ENCODE assay signal across 9 cellular contexts in the genomic region with DNA sequence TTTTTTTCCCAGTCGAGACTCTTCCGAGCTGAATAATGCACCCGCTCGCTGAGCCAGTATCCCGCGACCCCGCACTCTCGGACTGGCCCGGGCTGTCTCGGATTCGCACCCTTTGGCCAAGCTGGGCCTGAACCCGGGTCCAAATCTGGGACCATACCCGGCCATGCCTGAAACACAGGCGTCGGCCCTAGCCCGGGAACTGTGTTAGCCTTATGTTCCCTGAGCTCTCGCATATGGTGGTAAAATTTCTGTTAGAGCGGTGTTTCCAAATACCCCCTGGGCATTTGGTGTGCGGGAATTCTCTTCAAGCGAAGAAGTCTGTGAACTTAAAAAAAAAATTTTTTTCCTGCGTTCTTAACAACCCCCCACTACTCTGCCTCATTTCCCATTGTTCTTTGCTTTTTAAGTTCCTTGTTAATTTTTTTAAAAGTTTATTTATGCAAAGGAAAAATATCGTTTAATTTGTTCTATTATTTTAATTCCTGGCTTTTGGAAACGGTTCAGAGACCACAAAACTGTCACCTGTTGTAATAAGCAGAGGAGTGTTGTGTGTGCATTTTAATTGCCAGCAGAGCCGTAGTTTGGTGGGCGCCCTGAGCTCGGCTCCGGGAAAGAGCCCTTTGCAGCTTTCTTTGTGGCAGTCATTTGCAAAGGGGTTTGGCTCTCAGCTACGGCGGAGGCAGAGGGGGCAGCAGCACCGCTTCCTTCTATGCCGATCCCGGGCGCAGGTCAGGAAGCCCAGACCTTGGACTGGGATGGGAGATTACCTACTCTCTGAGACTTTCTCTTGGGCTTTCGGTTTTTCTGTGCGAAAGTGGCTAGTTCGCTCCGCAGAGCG.
A peak's percentile ranks its signal among the peaks of the same experiment; 100 is the strongest.
DNase-seq lines count a peak whose midpoint lies in the region; ATAC-seq lines count a peak whose summit lies in the region.
"Had no signal": no experiment of that assay in that cellular context is flagged by ENCODE, and none has a peak within 500 bp of the region (broad histone marks: within the 10 kb centered on the region; RNA-seq: fewer than 3 reads in every experiment).

No MANE protein-coding gene starts in this region.

- ATAC-seq in GM19328 (IDR thresholded peaks at IDR 0.05; ENCODE audit: unreplicated experiment) (no peak), HG03159 (IDR thresholded peaks at IDR 0.05; ENCODE audit: unreplicated experiment) (no peak), GM21529 (IDR thresholded peaks at IDR 0.05; ENCODE audit: unreplicated experiment) (no peak)

- H3K27ac ChIP-seq in iPS-20b (ENCODE audit: low read length) (no peak overlapping the region), subcutaneous abdominal adipose tissue (ENCODE audit: low read depth, low read length) (no peak overlapping the region)
- H3K27ac ChIP-seq: VCaP had no signal

- H3K36me3 ChIP-seq in iPS-20b (ENCODE audit: insufficient read depth, low read depth, low read length) (peaks cover 12% of the 10 kb centered on the region; the same call in 1 of the 2 replicates), subcutaneous abdominal adipose tissue (ENCODE audit: control insufficient read depth in 5 of 5, insufficient read depth in 5 of 5, low read length in 5 of 5) (no peaks in the 10 kb centered on the region)

- peak overlapping the region; percentile 46; the same call in 1 of the 2 replicates for H3K9ac ChIP-seq in iPS-20b (ENCODE audit: low read depth, low read length)
- H3K9ac ChIP-seq in subcutaneous abdominal adipose tissue (ENCODE audit: low read length in 5 of 5) = peak overlapping the region in 1 of 5 donors; percentile 21

- DNase-seq in activated naive CD4-positive, alpha-beta T cell treated with Interleukin-2 at 50 U/mL for 16 hours = peak; percentile 15
- DNase-seq in activated naive CD4-positive, alpha-beta T cell (lab: John Stamatoyannopoulos, UW) = no peak
- DNase-seq in activated T-cell treated with anti-CD3 and anti-CD28 coated beads, Interleukin-2, amount 50 U/mL, for 24 hours = peak; percentile 50

- H3K4me3 ChIP-seq in iPS-20b (ENCODE audit: low read length) (peak overlapping the region; percentile 74), subcutaneous abdominal adipose tissue (ENCODE audit: low read depth in 1 of 5, low read length in 5 of 5) (peak overlapping the region in 4 of 5 donors; percentile 47 to 73 (median 55))

- no peaks in the 10 kb centered on the region for H3K9me3 Mint-ChIP-seq in activated T-cell treated with anti-CD3 and anti-CD28 coated beads, Interleukin-2, amount 50 U/mL, for 24 hours

- peaks cover 35% of the 10 kb centered on the region for H3K4me1 Mint-ChIP-seq in activated T-cell treated with anti-CD3 and anti-CD28 coated beads, Interleukin-2, amount 50 U/mL, for 24 hours (ENCODE audit: low read depth)

- peak overlapping the region; percentile 44 for H3K27ac Mint-ChIP-seq in activated T-cell treated with anti-CD3 and anti-CD28 coated beads, Interleukin-2, amount 50 U/mL, for 24 hours

- H3K4me3 Mint-ChIP-seq in activated T-cell treated with anti-CD3 and anti-CD28 coated beads, Interleukin-2, amount 50 U/mL, for 24 hours = peak overlapping the region; percentile 56

- H3K36me3 Mint-ChIP-seq in activated T-cell treated with anti-CD3 and anti-CD28 coated beads, Interleukin-2, amount 50 U/mL, for 24 hours (ENCODE audit: low read depth) = no peaks in the 10 kb centered on the region

- H3K27me3 Mint-ChIP-seq in activated T-cell treated with anti-CD3 and anti-CD28 coated beads, Interleukin-2, amount 50 U/mL, for 24 hours = peaks cover 32% of the 10 kb centered on the region

- no peaks in the 10 kb centered on the region for H3K9me3 ChIP-seq in iPS-20b (ENCODE audit: insufficient read depth, low read depth, low read length)
- H3K9me3 ChIP-seq in subcutaneous abdominal adipose tissue (ENCODE audit: control insufficient read depth in 5 of 5, low read length in 5 of 5) = no peaks in the 10 kb centered on the region

- H3K4me1 ChIP-seq in iPS-20b (ENCODE audit: insufficient read depth, low read length) (peaks cover 11% of the 10 kb centered on the region; the same call in 1 of the 2 replicates), subcutaneous abdominal adipose tissue (ENCODE audit: control insufficient read depth in 5 of 5, insufficient read depth in 5 of 5, low read length in 5 of 5) (peaks cover 2 to 45% (median 41%) of the 10 kb centered on the region in 5 donors)

- H3K27me3 ChIP-seq in iPS-20b (ENCODE audit: insufficient read depth, low read length) (peaks cover 81% of the 10 kb centered on the region), subcutaneous abdominal adipose tissue (ENCODE audit: control insufficient read depth in 5 of 5, insufficient read depth in 4 of 5, low read length in 5 of 5) (peaks cover 55 to 88% (median 69%) of the 10 kb centered on the region in 5 donors)

Comparison
In these comparisons a context has a peak if more than half of its experiments do, and no peak if none do; other contexts are left out.
1. DNase-seq: peak in activated naive CD4-positive, alpha-beta T cell treated with Interleukin-2 at 50 U/mL for 16 hours (single experiment) and activated T-cell treated with anti-CD3 and anti-CD28 coated beads, Interleukin-2, amount 50 U/mL, for 24 hours (single experiment); none in activated naive CD4-positive, alpha-beta T cell (0 of 4).